19 cellular contexts compared by ENCODE assay signal in genomic region chr11:68498313-68498712, GRCh38. TPM values are rescaled to one million over a fixed set of nuclear protein-coding genes. Genes with fewer than 3 reads are reported as not detected.
A peak's percentile ranks its signal among the peaks of the same experiment; 100 is the strongest.
DNase-seq lines count a peak whose midpoint lies in the region; ATAC-seq and TF ChIP-seq lines count a peak whose summit lies in the region.
"Had no signal": no experiment of that assay in that cellular context is flagged by ENCODE, and none has a peak within 500 bp of the region (broad histone marks: within the 10 kb centered on the region; RNA-seq: fewer than 3 reads in every experiment).

No MANE protein-coding gene starts in this region.

- no peaks in the 10 kb centered on the region for H3K27me3 Mint-ChIP-seq in naive thymus-derived CD4-positive, alpha-beta T cell
- H3K27me3 Mint-ChIP-seq in osteocyte (ENCODE audit: unreplicated experiment), result no peaks in the 10 kb centered on the region
- H3K27me3 Mint-ChIP-seq: activated naive CD4-positive, alpha-beta T cell treated with anti-CD3 and anti-CD28 coated beads, Interleukin-2, amount 50 U/mL, for 24 hours; CD4-positive, alpha-beta memory T cell had no signal

- no peak overlapping the region for H2AK9ac ChIP-seq in IMR-90 (replicated peaks; ENCODE audit: low read depth, low read length, poor library complexity)

- WGBS in IMR-90 (ENCODE audit: extremely low coverage in 2 of 2, insufficient read length in 1 of 2), 2 experiments, result no CpG with 5 or more reads among the region's 2 CpGs

- peaks cover 11% of the 10 kb centered on the region for H3K4me1 ChIP-seq in IMR-90 (ENCODE audit: control insufficient read depth, insufficient read depth, low read length)
- peaks cover 15 to 28% of the 10 kb centered on the region in 2 donors for H3K4me1 ChIP-seq in naive thymus-derived CD4-positive, alpha-beta T cell (ENCODE audit: control insufficient read depth in 2 of 2, insufficient read depth in 2 of 2, low read length in 2 of 2)

- dilution Hi-C loops in IMR-90 (cut with HindIII; ENCODE audit: low sequenced_read_pairs, unreplicated experiment), result no loop called here

- no TSS peak for BruUV-seq in IMR-90 (replicated peaks; lab: Mats Ljungman, UMichigan)

- H3K4me3 Mint-ChIP-seq in naive thymus-derived CD4-positive, alpha-beta T cell, result peak overlapping the region in 7 of 10 donors; percentile 29 to 56 (median 42)
- no peak overlapping the region for H3K4me3 Mint-ChIP-seq in osteocyte (ENCODE audit: unreplicated experiment)
- H3K4me3 Mint-ChIP-seq: stimulated activated effector memory CD8-positive, alpha-beta T cell treated with anti-CD3 and anti-CD28 coated beads, Interleukin-12 subunit alpha, Interleukin-12 subunit beta, amount 100 ng/mL, for 72 hours had no signal

- H2BK20ac ChIP-seq in IMR-90 (ENCODE audit: low read depth, low read length), result no peak overlapping the region

- peaks cover 28% of the 10 kb centered on the region for H3K9me1 ChIP-seq in IMR-90 (ENCODE audit: insufficient read depth, low read length)

- no peak overlapping the region for H3K23ac ChIP-seq in IMR-90 (ENCODE audit: low read depth, low read length)

- no peak overlapping the region for H3K14ac ChIP-seq in IMR-90 (replicated peaks; ENCODE audit: low read depth, low read length)

- H2BK120ac ChIP-seq in IMR-90 (ENCODE audit: low read depth, low read length), result no peak overlapping the region

- H4K5ac ChIP-seq in IMR-90 (ENCODE audit: low read depth, low read length), result no peak overlapping the region

- TF ChIP-seq CTCF in IMR-90 (conservative IDR thresholded peaks at IDR 0.05; ENCODE audit: low read depth, low read length) (no peak), osteocyte (IDR thresholded peaks at IDR 0.05) (no peak)

- no peak overlapping the region for H3K9ac ChIP-seq in IMR-90 (ENCODE audit: low read depth, low read length)

- H3K9me3 ChIP-seq in IMR-90 (ENCODE audit: control insufficient read depth, insufficient read depth, low read length), result no peaks in the 10 kb centered on the region
- H3K9me3 ChIP-seq in naive thymus-derived CD4-positive, alpha-beta T cell (ENCODE audit: control insufficient read depth in 2 of 3, low read length in 3 of 3), result no peaks in the 10 kb centered on the region
- H3K9me3 ChIP-seq: upper lobe of left lung had no signal

- no peaks in the 10 kb centered on the region for H3K36me3 ChIP-seq in IMR-90 (ENCODE audit: control insufficient read depth, insufficient read depth, low read length)
- H3K36me3 ChIP-seq in naive thymus-derived CD4-positive, alpha-beta T cell (ENCODE audit: control insufficient read depth in 2 of 3, insufficient read depth in 3 of 3, low read length in 3 of 3), result no peaks in the 10 kb centered on the region
- H3K36me3 ChIP-seq: upper lobe of left lung had no signal

- intact Hi-C loops in IMR-90 (cut with micrococcal nuclease), result no loop called here
- intact Hi-C loops in naive thymus-derived CD4-positive, alpha-beta T cell (cut with micrococcal nuclease), result no loop called here

- H3K18ac ChIP-seq in IMR-90 (ENCODE audit: low read depth, low read length), result no peak overlapping the region

- H3K9me3 Mint-ChIP-seq in naive thymus-derived CD4-positive, alpha-beta T cell, result no peaks in the 10 kb centered on the region
- no peaks in the 10 kb centered on the region for H3K9me3 Mint-ChIP-seq in osteocyte (ENCODE audit: unreplicated experiment)
- H3K9me3 Mint-ChIP-seq: activated naive CD4-positive, alpha-beta T cell treated with anti-CD3 and anti-CD28 coated beads, Interleukin-2, amount 50 U/mL, for 24 hours; stimulated activated effector memory CD8-positive, alpha-beta T cell treated with anti-CD3 and anti-CD28 coated beads, Interleukin-12 subunit alpha, Interleukin-12 subunit beta, amount 100 ng/mL, for 72 hours had no signal

- H2BK5ac ChIP-seq in IMR-90 (ENCODE audit: low read depth, low read length, poor library complexity, severe bottlenecking), result no peak overlapping the region

- peaks cover 0 to 15% (median 0%) of the 10 kb centered on the region in 5 donors for H3K36me3 Mint-ChIP-seq in naive thymus-derived CD4-positive, alpha-beta T cell
- H3K36me3 Mint-ChIP-seq in osteocyte (ENCODE audit: unreplicated experiment), result no peaks in the 10 kb centered on the region
- H3K36me3 Mint-ChIP-seq: CD4-positive, alpha-beta memory T cell had no signal

- no peak for TF ChIP-seq RAD21 in IMR-90 (IDR thresholded peaks at IDR 0.05; ENCODE audit: low read length)

- H3K4me2 ChIP-seq in IMR-90 (ENCODE audit: low read depth, low read length), result no peak overlapping the region

- TF ChIP-seq POLR2A in IMR-90 (IDR thresholded peaks at IDR 0.05; ENCODE audit: low read depth, low read length), result no peak

- in situ Hi-C loops in IMR-90 (cut with MboI; ENCODE audit: low sequenced_read_pairs), result no loop called here

- no peak overlapping the region for H3K4ac ChIP-seq in IMR-90 (ENCODE audit: low read depth, low read length)

- H2AK5ac ChIP-seq in IMR-90 (ENCODE audit: low read depth, low read length), result no peak overlapping the region

- peaks cover 17 to 78% of the 10 kb centered on the region in 2 experiments for H3K79me1 ChIP-seq in IMR-90 (ENCODE audit: low read depth in 1 of 2, low read length in 2 of 2)

- H4K20me1 ChIP-seq in IMR-90 (ENCODE audit: insufficient read depth, low read length), result peaks cover 95% of the 10 kb centered on the region

- peak overlapping the region in 6 of 9 donors; percentile 18 to 72 (median 44) for H3K27ac Mint-ChIP-seq in naive thymus-derived CD4-positive, alpha-beta T cell
- no peak overlapping the region for H3K27ac Mint-ChIP-seq in osteocyte (ENCODE audit: unreplicated experiment)
- H3K27ac Mint-ChIP-seq: activated naive CD4-positive, alpha-beta T cell treated with anti-CD3 and anti-CD28 coated beads, Interleukin-2, amount 50 U/mL, for 24 hours; stimulated activated effector memory CD8-positive, alpha-beta T cell treated with anti-CD3 and anti-CD28 coated beads, Interleukin-12 subunit alpha, Interleukin-12 subunit beta, amount 100 ng/mL, for 72 hours had no signal

- no peak overlapping the region for H2BK15ac ChIP-seq in IMR-90 (ENCODE audit: low read depth, low read length)

- no peak overlapping the region for H2AFZ ChIP-seq in IMR-90 (replicated peaks; ENCODE audit: low read length, poor library complexity)

- H3K56ac ChIP-seq in IMR-90 (ENCODE audit: extremely low read depth, insufficient read depth, low read length), result 0 out of 2 replicates have a peak overlapping the region, but pooled peaks have one; percentile 1

- H3K4me1 Mint-ChIP-seq in naive thymus-derived CD4-positive, alpha-beta T cell, result peaks cover 47 to 97% (median 88%) of the 10 kb centered on the region in 7 donors
- H3K4me1 Mint-ChIP-seq in osteocyte (ENCODE audit: unreplicated experiment), result peaks cover 51% of the 10 kb centered on the region

- no peaks in the 10 kb centered on the region for H3K27me3 ChIP-seq in IMR-90 (ENCODE audit: control insufficient read depth, insufficient read depth, low read length)
- no peaks in the 10 kb centered on the region for H3K27me3 ChIP-seq in naive thymus-derived CD4-positive, alpha-beta T cell (ENCODE audit: control insufficient read depth in 2 of 2, insufficient read depth in 2 of 2, low read length in 2 of 2)
- H3K27me3 ChIP-seq: upper lobe of left lung had no signal

- ATAC-seq in IMR-90 (ENCODE audit: low read depth) (no peak), HG03457 (IDR thresholded peaks at IDR 0.05; ENCODE audit: unreplicated experiment) (no peak)
- ATAC-seq in naive thymus-derived CD4-positive, alpha-beta T cell, result no peak
- ATAC-seq: stimulated activated effector memory CD8-positive, alpha-beta T cell treated with anti-CD3 and anti-CD28 coated beads, Interleukin-12 subunit alpha, Interleukin-12 subunit beta, amount 100 ng/mL, for 72 hours had no signal

- H3K27ac ChIP-seq in IMR-90 (ENCODE audit: insufficient read depth, low read length), result no peak overlapping the region
- no peak overlapping the region for H3K27ac ChIP-seq in naive thymus-derived CD4-positive, alpha-beta T cell (ENCODE audit: low read depth, low read length)
- H3K27ac ChIP-seq: skin epidermis, upper lobe of left lung had no signal

- H3K4me3 ChIP-seq in IMR-90 (ENCODE audit: insufficient read depth, low read depth, low read length), result no peak overlapping the region
- no peak overlapping the region for H3K4me3 ChIP-seq in naive thymus-derived CD4-positive, alpha-beta T cell (ENCODE audit: low read length)
- H3K4me3 ChIP-seq: skin epidermis, upper lobe of left lung had no signal

- no peak overlapping the region for H4K91ac ChIP-seq in IMR-90 (ENCODE audit: insufficient read depth, low read depth, low read length)

- no peak overlapping the region for H4K8ac ChIP-seq in IMR-90 (ENCODE audit: low read depth in 2 of 2, low read length in 2 of 2)

- POLR2A ChIA-PET in IMR-90 (lab: Charles Lee; ENCODE audit: unreplicated experiment), result no interaction called here
- POLR2A ChIA-PET in naive thymus-derived CD4-positive, alpha-beta T cell (lab: Charles Lee), result no interaction called here

- DNase-seq in NCI-H1092 treated with DMSO at 0.1 percent for 48 hours (lab: John Stamatoyannopoulos, UW) (peak; percentile 16), NCI-H1092 (lab: John Stamatoyannopoulos, UW) (no peak), IMR-90 (no peak), cerebellar cortex (ENCODE audit: low spot score) (peak; percentile 35), osteocyte (ENCODE audit: extremely low spot score, unreplicated experiment) (no peak), GM19240 (ENCODE audit: insufficient read length, low spot score) (no peak)
- no peak for DNase-seq in naive thymus-derived CD4-positive, alpha-beta T cell
- DNase-seq: 8988T; activated CD8-positive, alpha-beta memory T cell treated with anti-CD3 and anti-CD28 coated beads, Interleukin-2, amount 50 U/mL, for 48 hours; CD4-positive, alpha-beta memory T cell; EL; NCI-H69; RPMI8226; T-helper 1 cell had no signal

- CTCF ChIA-PET in IMR-90 (lab: Yijun Ruan, JAX), result no interaction called here
- CTCF ChIA-PET in naive thymus-derived CD4-positive, alpha-beta T cell (lab: Charles Lee), result no interaction called here

TF ChIP-seq in IMR-90, 13 proteins besides CTCF, POLR2A, EP300 and RAD21 (continues in another document):
- no peak for TF ChIP-seq SMC3 (IDR thresholded peaks at IDR 0.05; ENCODE audit: low read depth, low read length)
- no peak for TF ChIP-seq MXI1 (IDR thresholded peaks at IDR 0.05; ENCODE audit: borderline replicate concordance, low read depth, low read length)
- TF ChIP-seq CHD1 (IDR thresholded peaks at IDR 0.05; ENCODE audit: low read depth, low read length), result no peak

RNA-seq across cellular contexts. Expression of gene PPP6R3, which starts 37.8 kb away (rescaled TPM):
- total RNA-seq in IMR-90 (2012; rRNA removed), result 123 and 148 TPM in 2 replicates
- 29.0 and 30.1 TPM in 2 replicates for polyA plus RNA-seq in IMR-90 (2012; rRNA removed)
- 10.6 and 16.4 TPM in 2 replicates for polyA plus RNA-seq in IMR-90 (2012; cell fraction: cytosol; rRNA removed)
- 59.9 and 60.3 TPM in 2 replicates for polyA plus RNA-seq in IMR-90 (2012; cell fraction: nucleus; rRNA removed; ENCODE audit: low replicate concordance)
- 100 to 1,000 TPM; 112 to 159 (median 138) TPM for total RNA-seq in naive thymus-derived CD4-positive, alpha-beta T cell
- 10 to 100 TPM; 43.5 to 51.8 TPM for polyA plus RNA-seq in naive thymus-derived CD4-positive, alpha-beta T cell
- total RNA-seq in osteocyte, result 86.6 and 87.8 TPM in 2 replicates

Comparison
In these comparisons a context has a peak if more than half of its experiments do, and no peak if none do; other contexts are left out.
1. DNase-seq: peak in NCI-H1092 treated with DMSO at 0.1 percent for 48 hours (single experiment) and cerebellar cortex (single experiment); none in NCI-H1092 (single experiment), IMR-90 (single experiment), naive thymus-derived CD4-positive, alpha-beta T cell (0 of 9), osteocyte (single experiment) and GM19240 (single experiment).